In the genomic region with DNA sequence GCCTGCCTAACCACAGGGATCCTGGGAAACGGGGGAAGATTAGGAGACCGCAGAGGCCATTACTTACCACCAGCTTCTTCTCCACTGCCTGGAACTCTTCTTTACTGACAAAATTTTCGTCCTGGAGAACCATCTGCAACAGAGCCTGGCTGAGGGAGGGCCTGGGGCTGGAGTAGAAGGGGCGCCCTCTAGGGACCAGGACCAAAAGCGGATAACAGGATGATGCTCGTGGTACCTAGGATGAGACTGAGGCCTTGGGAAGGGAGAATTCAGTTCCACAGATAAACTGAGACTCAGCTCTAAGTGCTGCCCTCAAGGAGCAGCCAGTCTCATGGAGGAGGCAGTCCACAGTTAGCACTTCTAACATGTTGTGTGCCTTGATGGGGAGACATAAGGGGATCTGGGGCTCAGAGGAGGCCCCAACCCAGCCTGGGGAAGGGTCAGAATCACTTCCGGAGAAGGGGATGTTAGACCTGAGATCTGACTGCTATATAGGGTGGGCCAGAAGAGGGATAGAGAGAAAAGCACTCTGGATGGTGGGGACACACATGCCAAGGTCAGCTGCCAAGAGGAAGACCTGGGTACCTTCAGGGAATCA, we compare ENCODE assay signal across 8 cellular contexts. TPM values are rescaled to one million over a fixed set of nuclear protein-coding genes. Genes with fewer than 3 reads are reported as not detected.
A peak's percentile ranks its signal among the peaks of the same experiment; 100 is the strongest.
DNase-seq lines count a peak whose midpoint lies in the region; ATAC-seq, FAIRE-seq and TF ChIP-seq lines count a peak whose summit lies in the region.

No MANE protein-coding gene starts in this region.

- CTCF ChIA-PET in A673 (lab: Charles Lee): interaction anchor here (0.7 kb wide), 1 partner anchor 767 kb away, joined by 4 read pairs; no protein-coding TSS in a partner anchor
- CTCF ChIA-PET in GM10248 (lab: Yijun Ruan, JAX): interaction anchor here (1.0 to 3.9 kb wide), 12 partner anchors 9 to 121 kb away, joined by 3 to 31 read pairs (median 4); no protein-coding TSS in a partner anchor

- WGBS in esophagus muscularis mucosa: 71% methylated on average over 7 of the region's 7 CpGs
- 60 to 70% (median 69%) methylated on average over 7 of the region's 7 CpGs for WGBS in small intestine, 3 donors

- H3K27ac ChIP-seq in A673 (ENCODE audit: low read depth, low read length, poor library complexity, severe bottlenecking) (peak overlapping the region; percentile 93), esophagus muscularis mucosa (replicated peaks in 1 of 4) (peak overlapping the region; percentile 86 to 93 (median 88)), small intestine (ENCODE audit: low read depth in 1 of 2, low read length in 1 of 2) (peak overlapping the region in 1 of 2 donors; percentile 30)

- H3K9me3 ChIP-seq in A673 (ENCODE audit: low read depth, low read length, poor library complexity, severe bottlenecking): no peaks in the 10 kb centered on the region
- no peaks in the 10 kb centered on the region for H3K9me3 ChIP-seq in esophagus muscularis mucosa
- no peaks in the 10 kb centered on the region for H3K9me3 ChIP-seq in small intestine (ENCODE audit: control insufficient read depth, low read depth)

- POLR2A ChIA-PET in A673 (lab: Charles Lee; ENCODE audit: low non-redundant PET): no interaction called here
- POLR2A ChIA-PET in GM10248 (lab: Yijun Ruan, JAX): interaction anchor here (0.6 to 1.1 kb wide), 2 partner anchors 15 to 197 kb away, joined by 3 read pairs; no protein-coding TSS in a partner anchor

- no peak for ATAC-seq in GM18873 (IDR thresholded peaks at IDR 0.05; ENCODE audit: low FRiP score, unreplicated experiment)
- ATAC-seq in HG03196 (IDR thresholded peaks at IDR 0.05; ENCODE audit: unreplicated experiment): no peak

- peak; percentile 62 for DNase-seq in A673 (ENCODE audit: low spot score)
- DNase-seq in GM10248 (ENCODE audit: extremely low spot score): no peak
- peak; percentile 11 to 69 for DNase-seq in SHP77 (lab: John Stamatoyannopoulos, UW)
- no peak for DNase-seq in esophagus muscularis mucosa (ENCODE audit: extremely low spot score)
- DNase-seq in small intestine: peak; percentile 40
- no peak for DNase-seq in NCI-H146 treated with DMSO at 0.1 percent for 48 hours (lab: John Stamatoyannopoulos, UW; ENCODE audit: unreplicated experiment)

- no peaks in the 10 kb centered on the region for H3K36me3 ChIP-seq in A673 (ENCODE audit: insufficient read depth, low read length, poor library complexity, severe bottlenecking)
- peaks cover 0 to 17% (median 3%) of the 10 kb centered on the region in 4 donors for H3K36me3 ChIP-seq in esophagus muscularis mucosa
- no peaks in the 10 kb centered on the region for H3K36me3 ChIP-seq in small intestine (ENCODE audit: control insufficient read depth in 2 of 2, insufficient read depth in 2 of 2, low read length in 2 of 2)

- no peaks in the 10 kb centered on the region for H3K27me3 ChIP-seq in A673 (replicated peaks; ENCODE audit: insufficient read depth, low read depth, low read length, poor library complexity)
- no peaks in the 10 kb centered on the region for H3K27me3 ChIP-seq in esophagus muscularis mucosa
- no peaks in the 10 kb centered on the region for H3K27me3 ChIP-seq in small intestine (ENCODE audit: control insufficient read depth in 2 of 2, insufficient read depth in 2 of 2, low read length in 2 of 2)

- TF ChIP-seq POLR2A in esophagus muscularis mucosa (IDR thresholded peaks at IDR 0.05; ENCODE audit: low read depth): no peak

- intact Hi-C loops in A673 (cut with micrococcal nuclease; ENCODE audit: unreplicated experiment) (no loop called here), esophagus muscularis mucosa (cut with DNase I) (no loop called here)

- peak overlapping the region; percentile 48 for H3K4me3 ChIP-seq in A673 (ENCODE audit: low read depth, low read length, poor library complexity, severe bottlenecking)
- H3K4me3 ChIP-seq in esophagus muscularis mucosa: peak overlapping the region in 1 of 4 donors; percentile 54
- no peak overlapping the region for H3K4me3 ChIP-seq in small intestine (ENCODE audit: low read depth in 1 of 2, low read length in 2 of 2)

- no peak for FAIRE-seq in small intestine (lab: Jason Lieb, UNC)

- peaks cover 8% of the 10 kb centered on the region for H3K4me1 ChIP-seq in A673 (ENCODE audit: insufficient read depth, low read length, poor library complexity, severe bottlenecking)
- peaks cover 14 to 28% (median 19%) of the 10 kb centered on the region in 4 donors for H3K4me1 ChIP-seq in esophagus muscularis mucosa
- H3K4me1 ChIP-seq in small intestine (ENCODE audit: control insufficient read depth in 2 of 2, insufficient read depth in 1 of 2, low read depth in 1 of 2, low read length in 1 of 2): peaks cover 0 to 6% of the 10 kb centered on the region in 2 donors

- no peak for TF ChIP-seq EP300 in esophagus muscularis mucosa (IDR thresholded peaks at IDR 0.05)

- TF ChIP-seq CTCF in A673 (conservative IDR thresholded peaks at IDR 0.05; ENCODE audit: low read depth, low read length): peak; percentile 63
- TF ChIP-seq CTCF in GM10248 (IDR thresholded peaks at IDR 0.05; ENCODE audit: control extremely low read depth, extremely low read depth, low read depth, missing control alignments): peak; percentile 60
- peak in 1 of 3 experiments; percentile 30 for TF ChIP-seq CTCF in esophagus muscularis mucosa (IDR thresholded peaks at IDR 0.05)

- no TSS peak for BruUV-seq in A673 (replicated peaks; lab: Mats Ljungman, UMichigan)

RNA-seq across cellular contexts. Expression of gene SPATA24, which starts 1.2 kb away (rescaled TPM):
- total RNA-seq in A673 (2021): 4.0 and 4.2 TPM in 2 replicates
- total RNA-seq in esophagus muscularis mucosa: 1 to 10 TPM; 2.9 to 6.5 (median 4.8) TPM
- 10 to 100 TPM in 2 of 3 donors, 1 to 10 TPM in 1; 7.2 to 15.1 (median 14.1) TPM for polyA plus RNA-seq in small intestine

RNA-seq across cellular contexts. Expression of gene PROB1, which starts 7.8 kb away (rescaled TPM):
- total RNA-seq in A673 (2021): 0.82 and 1.0 TPM in 2 replicates
- total RNA-seq in esophagus muscularis mucosa: 10 to 100 TPM in 2 of 4 donors, 1 to 10 TPM in 2; 2.5 to 11.0 (median 7.8) TPM
- 1 to 10 TPM in 1 of 3 donors, under 1 TPM in 2; 0.45 to 1.0 (median 0.54) TPM for polyA plus RNA-seq in small intestine

RNA-seq across cellular contexts. Expression of gene MZB1, which starts 12.9 kb away (rescaled TPM):
- not detected in 2 replicates for total RNA-seq in A673 (2021)
- under 1 TPM in 2 of 4 donors, not detected in 2; 0.78 to 0.99 TPM for total RNA-seq in esophagus muscularis mucosa
- polyA plus RNA-seq in small intestine: 10 to 100 TPM in 2 of 3 donors, 1 to 10 TPM in 1; 2.7 to 58.9 (median 13.9) TPM

RNA-seq across cellular contexts. Expression of gene SLC23A1, which starts 19.6 kb away (rescaled TPM):
- not detected in 2 replicates for total RNA-seq in A673 (2021)
- total RNA-seq in esophagus muscularis mucosa: not detected
- 10 to 100 TPM in 2 of 3 donors, 1 to 10 TPM in 1; 7.1 to 13.0 (median 11.9) TPM for polyA plus RNA-seq in small intestine

RNA-seq across cellular contexts. Expression of gene DNAJC18, which starts 36.7 kb away (rescaled TPM):
- total RNA-seq in A673 (2021) (16.7 and 21.1 TPM in 2 replicates), esophagus muscularis mucosa (10 to 100 TPM in 3 of 4 donors, 1 to 10 TPM in 1; 8.3 to 15.4 (median 13.4) TPM)
- polyA plus RNA-seq in small intestine: 1 to 10 TPM in 2 of 3 donors, under 1 TPM in 1; 0.67 to 3.8 (median 2.7) TPM

Comparison
In these comparisons a context has a peak if more than half of its experiments do, and no peak if none do; other contexts are left out.
1. DNase-seq: peak in A673 (single experiment), SHP77 (2 of 2) and small intestine (single experiment); none in GM10248 (single experiment), esophagus muscularis mucosa (single experiment) and NCI-H146 treated with DMSO at 0.1 percent for 48 hours (single experiment).